1 cellular context compared by ENCODE assay signal in the genomic region with DNA sequence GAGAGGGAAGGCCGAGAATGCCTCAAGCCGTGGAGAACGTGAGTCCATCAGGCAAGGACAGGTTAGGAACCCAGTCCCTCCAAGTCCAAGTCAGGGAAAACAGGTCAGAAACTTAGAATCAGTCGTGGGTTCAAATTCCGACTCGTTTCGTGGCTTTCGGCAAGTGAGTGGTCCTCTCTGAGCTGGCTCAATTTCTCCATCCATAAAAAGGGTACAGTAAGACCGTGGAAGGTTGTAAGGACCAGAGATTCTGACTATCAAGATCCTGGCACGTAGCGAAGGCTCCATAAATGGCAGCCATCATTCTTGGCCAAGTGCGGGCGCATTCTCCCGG.
TF ChIP-seq lines count a peak whose summit lies in the region.

No MANE protein-coding gene starts in this region.

TF ChIP-seq in GM23338, 12 proteins besides CTCF, POLR2A, EP300 and RAD21 (continued from another document):
- TF ChIP-seq, protein P1, sequence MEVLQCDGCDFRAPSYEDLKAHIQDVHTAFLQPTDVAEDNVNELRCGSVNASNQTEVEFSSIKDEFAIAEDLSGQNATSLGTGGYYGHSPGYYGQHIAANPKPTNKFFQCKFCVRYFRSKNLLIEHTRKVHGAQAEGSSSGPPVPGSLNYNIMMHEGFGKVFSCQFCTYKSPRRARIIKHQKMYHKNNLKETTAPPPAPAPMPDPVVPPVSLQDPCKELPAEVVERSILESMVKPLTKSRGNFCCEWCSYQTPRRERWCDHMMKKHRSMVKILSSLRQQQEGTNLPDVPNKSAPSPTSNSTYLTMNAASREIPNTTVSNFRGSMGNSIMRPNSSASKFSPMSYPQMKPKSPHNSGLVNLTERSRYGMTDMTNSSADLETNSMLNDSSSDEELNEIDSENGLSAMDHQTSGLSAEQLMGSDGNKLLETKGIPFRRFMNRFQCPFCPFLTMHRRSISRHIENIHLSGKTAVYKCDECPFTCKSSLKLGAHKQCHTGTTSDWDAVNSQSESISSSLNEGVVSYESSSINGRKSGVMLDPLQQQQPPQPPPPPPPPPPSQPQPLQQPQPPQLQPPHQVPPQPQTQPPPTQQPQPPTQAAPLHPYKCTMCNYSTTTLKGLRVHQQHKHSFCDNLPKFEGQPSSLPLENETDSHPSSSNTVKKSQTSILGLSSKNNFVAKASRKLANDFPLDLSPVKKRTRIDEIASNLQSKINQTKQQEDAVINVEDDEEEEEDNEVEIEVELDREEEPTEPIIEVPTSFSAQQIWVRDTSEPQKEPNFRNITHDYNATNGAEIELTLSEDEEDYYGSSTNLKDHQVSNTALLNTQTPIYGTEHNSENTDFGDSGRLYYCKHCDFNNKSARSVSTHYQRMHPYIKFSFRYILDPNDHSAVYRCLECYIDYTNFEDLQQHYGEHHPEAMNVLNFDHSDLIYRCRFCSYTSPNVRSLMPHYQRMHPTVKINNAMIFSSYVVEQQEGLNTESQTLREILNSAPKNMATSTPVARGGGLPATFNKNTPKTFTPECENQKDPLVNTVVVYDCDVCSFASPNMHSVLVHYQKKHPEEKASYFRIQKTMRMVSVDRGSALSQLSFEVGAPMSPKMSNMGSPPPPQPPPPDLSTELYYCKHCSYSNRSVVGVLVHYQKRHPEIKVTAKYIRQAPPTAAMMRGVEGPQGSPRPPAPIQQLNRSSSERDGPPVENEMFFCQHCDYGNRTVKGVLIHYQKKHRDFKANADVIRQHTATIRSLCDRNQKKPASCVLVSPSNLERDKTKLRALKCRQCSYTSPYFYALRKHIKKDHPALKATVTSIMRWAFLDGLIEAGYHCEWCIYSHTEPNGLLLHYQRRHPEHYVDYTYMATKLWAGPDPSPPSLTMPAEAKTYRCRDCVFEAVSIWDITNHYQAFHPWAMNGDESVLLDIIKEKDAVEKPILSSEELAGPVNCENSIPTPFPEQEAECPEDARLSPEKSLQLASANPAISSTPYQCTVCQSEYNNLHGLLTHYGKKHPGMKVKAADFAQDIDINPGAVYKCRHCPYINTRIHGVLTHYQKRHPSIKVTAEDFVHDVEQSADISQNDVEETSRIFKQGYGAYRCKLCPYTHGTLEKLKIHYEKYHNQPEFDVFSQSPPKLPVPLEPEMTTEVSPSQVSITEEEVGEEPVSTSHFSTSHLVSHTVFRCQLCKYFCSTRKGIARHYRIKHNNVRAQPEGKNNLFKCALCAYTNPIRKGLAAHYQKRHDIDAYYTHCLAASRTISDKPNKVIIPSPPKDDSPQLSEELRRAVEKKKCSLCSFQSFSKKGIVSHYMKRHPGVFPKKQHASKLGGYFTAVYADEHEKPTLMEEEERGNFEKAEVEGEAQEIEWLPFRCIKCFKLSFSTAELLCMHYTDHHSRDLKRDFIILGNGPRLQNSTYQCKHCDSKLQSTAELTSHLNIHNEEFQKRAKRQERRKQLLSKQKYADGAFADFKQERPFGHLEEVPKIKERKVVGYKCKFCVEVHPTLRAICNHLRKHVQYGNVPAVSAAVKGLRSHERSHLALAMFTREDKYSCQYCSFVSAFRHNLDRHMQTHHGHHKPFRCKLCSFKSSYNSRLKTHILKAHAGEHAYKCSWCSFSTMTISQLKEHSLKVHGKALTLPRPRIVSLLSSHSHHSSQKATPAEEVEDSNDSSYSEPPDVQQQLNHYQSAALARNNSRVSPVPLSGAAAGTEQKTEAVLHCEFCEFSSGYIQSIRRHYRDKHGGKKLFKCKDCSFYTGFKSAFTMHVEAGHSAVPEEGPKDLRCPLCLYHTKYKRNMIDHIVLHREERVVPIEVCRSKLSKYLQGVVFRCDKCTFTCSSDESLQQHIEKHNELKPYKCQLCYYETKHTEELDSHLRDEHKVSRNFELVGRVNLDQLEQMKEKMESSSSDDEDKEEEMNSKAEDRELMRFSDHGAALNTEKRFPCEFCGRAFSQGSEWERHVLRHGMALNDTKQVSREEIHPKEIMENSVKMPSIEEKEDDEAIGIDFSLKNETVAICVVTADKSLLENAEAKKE (CRISPR knock-in tag; IDR thresholded peaks at IDR 0.05), result no peak
- no peak for TF ChIP-seq EZH2phosphoT487 (IDR thresholded peaks at IDR 0.05; ENCODE audit: unreplicated experiment)
- TF ChIP-seq EZH2 (IDR thresholded peaks at IDR 0.05; ENCODE audit: low read depth, unreplicated experiment), result no peak
- no peak for TF ChIP-seq POLR2AphosphoS5 (IDR thresholded peaks at IDR 0.05; ENCODE audit: low read depth)
- no peak for TF ChIP-seq CREB1 (CRISPR knock-in tag; IDR thresholded peaks at IDR 0.05; ENCODE audit: low read depth)
